ENCODE assay signal across 1 cellular context in genomic region chr20:53721445-53721963, GRCh38.
A peak's percentile ranks its signal among the peaks of the same experiment; 100 is the strongest.
TF ChIP-seq lines count a peak whose summit lies in the region.

No MANE protein-coding gene starts in this region.

TF ChIP-seq in K562, 482 proteins besides CTCF, POLR2A, EP300 and RAD21 (continued from another document):
- TF ChIP-seq, protein P1, sequence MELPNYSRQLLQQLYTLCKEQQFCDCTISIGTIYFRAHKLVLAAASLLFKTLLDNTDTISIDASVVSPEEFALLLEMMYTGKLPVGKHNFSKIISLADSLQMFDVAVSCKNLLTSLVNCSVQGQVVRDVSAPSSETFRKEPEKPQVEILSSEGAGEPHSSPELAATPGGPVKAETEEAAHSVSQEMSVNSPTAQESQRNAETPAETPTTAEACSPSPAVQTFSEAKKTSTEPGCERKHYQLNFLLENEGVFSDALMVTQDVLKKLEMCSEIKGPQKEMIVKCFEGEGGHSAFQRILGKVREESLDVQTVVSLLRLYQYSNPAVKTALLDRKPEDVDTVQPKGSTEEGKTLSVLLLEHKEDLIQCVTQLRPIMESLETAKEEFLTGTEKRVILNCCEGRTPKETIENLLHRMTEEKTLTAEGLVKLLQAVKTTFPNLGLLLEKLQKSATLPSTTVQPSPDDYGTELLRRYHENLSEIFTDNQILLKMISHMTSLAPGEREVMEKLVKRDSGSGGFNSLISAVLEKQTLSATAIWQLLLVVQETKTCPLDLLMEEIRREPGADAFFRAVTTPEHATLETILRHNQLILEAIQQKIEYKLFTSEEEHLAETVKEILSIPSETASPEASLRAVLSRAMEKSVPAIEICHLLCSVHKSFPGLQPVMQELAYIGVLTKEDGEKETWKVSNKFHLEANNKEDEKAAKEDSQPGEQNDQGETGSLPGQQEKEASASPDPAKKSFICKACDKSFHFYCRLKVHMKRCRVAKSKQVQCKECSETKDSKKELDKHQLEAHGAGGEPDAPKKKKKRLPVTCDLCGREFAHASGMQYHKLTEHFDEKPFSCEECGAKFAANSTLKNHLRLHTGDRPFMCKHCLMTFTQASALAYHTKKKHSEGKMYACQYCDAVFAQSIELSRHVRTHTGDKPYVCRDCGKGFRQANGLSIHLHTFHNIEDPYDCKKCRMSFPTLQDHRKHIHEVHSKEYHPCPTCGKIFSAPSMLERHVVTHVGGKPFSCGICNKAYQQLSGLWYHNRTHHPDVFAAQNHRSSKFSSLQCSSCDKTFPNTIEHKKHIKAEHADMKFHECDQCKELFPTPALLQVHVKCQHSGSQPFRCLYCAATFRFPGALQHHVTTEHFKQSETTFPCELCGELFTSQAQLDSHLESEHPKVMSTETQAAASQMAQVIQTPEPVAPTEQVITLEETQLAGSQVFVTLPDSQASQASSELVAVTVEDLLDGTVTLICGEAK (IDR thresholded peaks at IDR 0.05): peak; percentile 83
- TF ChIP-seq, protein P1 (CRISPR knock-in tag; IDR thresholded peaks at IDR 0.05): 0 out of 2 replicates have a peak, but pooled peaks have one; percentile 32
TF ChIP-seq in K562: peak in this region for 2; not testable (repeated sequence) for 480.
